9 cellular contexts compared by ENCODE assay signal in the genomic region with DNA sequence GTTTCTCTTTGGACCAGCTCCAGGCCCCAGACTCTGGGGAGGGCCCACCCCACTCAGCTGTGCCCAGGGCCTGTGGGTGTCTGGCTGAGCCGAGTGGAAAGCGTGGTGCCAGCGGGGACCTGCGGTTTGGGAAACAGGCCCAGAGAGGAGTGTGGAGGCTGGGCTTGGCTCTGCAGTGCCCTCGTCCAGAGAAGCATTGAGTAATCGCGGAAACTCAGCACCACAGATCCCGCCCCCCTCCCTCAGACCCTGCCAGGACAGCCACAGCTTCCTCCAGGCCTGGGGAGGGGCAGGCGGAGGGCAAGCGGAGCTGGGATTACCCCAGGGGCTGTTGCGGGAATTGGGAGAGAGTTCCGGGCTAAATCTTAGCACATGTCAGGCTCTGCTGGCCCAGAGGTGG. TPM values are rescaled to one million over a fixed set of nuclear protein-coding genes. Genes with fewer than 3 reads are reported as not detected.
A peak's percentile ranks its signal among the peaks of the same experiment; 100 is the strongest.
DNase-seq lines count a peak whose midpoint lies in the region; ATAC-seq, FAIRE-seq and TF ChIP-seq lines count a peak whose summit lies in the region.
"Had no signal": no experiment of that assay in that cellular context is flagged by ENCODE, and none has a peak within 500 bp of the region (broad histone marks: within the 10 kb centered on the region; RNA-seq: fewer than 3 reads in every experiment).

No MANE protein-coding gene starts in this region.

- peak overlapping the region; percentile 9 for H2AFZ ChIP-seq in ACC112 (ENCODE audit: low read length, unreplicated experiment)
- H2AFZ ChIP-seq in keratinocyte (ENCODE audit: control insufficient read depth, low read length): peak overlapping the region; percentile 30

- no peaks in the 10 kb centered on the region for H3K9me1 ChIP-seq in keratinocyte (ENCODE audit: control insufficient read depth, extremely low read depth, insufficient read depth, low read length)

- no peaks in the 10 kb centered on the region for H3K27me3 Mint-ChIP-seq in stimulated activated naive CD8-positive, alpha-beta T cell treated with anti-CD3 and anti-CD28 coated beads, Interleukin-15, Interleukin-2, amounts not matched to agents 100 ng/mL and 50 ng/mL, for 24 hours
- H3K27me3 Mint-ChIP-seq: activated naive CD4-positive, alpha-beta T cell treated with anti-CD3 and anti-CD28 coated beads, Interleukin-2, amount 50 U/mL, for 24 hours had no signal

- ATAC-seq in GM21390 (IDR thresholded peaks at IDR 0.05; ENCODE audit: unreplicated experiment) (no peak), GM21723 (IDR thresholded peaks at IDR 0.05; ENCODE audit: unreplicated experiment) (no peak)

- H3K4me3 Mint-ChIP-seq in stimulated activated naive CD8-positive, alpha-beta T cell treated with anti-CD3 and anti-CD28 coated beads, Interleukin-15, Interleukin-2, amounts not matched to agents 100 ng/mL and 50 ng/mL, for 24 hours: peak overlapping the region; percentile 7
- H3K4me3 Mint-ChIP-seq: activated naive CD4-positive, alpha-beta T cell treated with anti-CD3 and anti-CD28 coated beads, Interleukin-2, amount 50 U/mL, for 24 hours had no signal

- H3K9me3 Mint-ChIP-seq in stimulated activated naive CD8-positive, alpha-beta T cell treated with anti-CD3 and anti-CD28 coated beads, Interleukin-15, Interleukin-2, amounts not matched to agents 100 ng/mL and 50 ng/mL, for 24 hours: no peaks in the 10 kb centered on the region
- H3K9me3 Mint-ChIP-seq: activated naive CD4-positive, alpha-beta T cell treated with anti-CD3 and anti-CD28 coated beads, Interleukin-2, amount 50 U/mL, for 24 hours had no signal

- in situ Hi-C loops in brain microvascular endothelial cell (cut with HindIII; ENCODE audit: low pct_ligation_motif_present, low sequenced_read_pairs): no loop called here

- DNase-seq in HuH-7 (ENCODE audit: low spot score) (peak; percentile 62), brain microvascular endothelial cell (peak; percentile 52), keratinocyte (ENCODE audit: low read depth, low spot score) (no peak), NCI-H1436 treated with DMSO at 0.1 percent for 48 hours (lab: John Stamatoyannopoulos, UW) (no peak)

- H3K36me3 ChIP-seq in ACC112 (ENCODE audit: insufficient read depth, low read length): no peaks in the 10 kb centered on the region
- no peaks in the 10 kb centered on the region for H3K36me3 ChIP-seq in brain microvascular endothelial cell (replicated peaks)
- peaks cover 0 to 5% of the 10 kb centered on the region in 2 experiments for H3K36me3 ChIP-seq in keratinocyte (ENCODE audit: control insufficient read depth in 2 of 2, extremely low read depth in 1 of 2, insufficient read depth in 2 of 2, low read length in 2 of 2)

- H3K4me3 ChIP-seq in ACC112 (ENCODE audit: low read depth, low read length) (no peak overlapping the region), brain microvascular endothelial cell (ENCODE audit: low read depth, low read length) (no peak overlapping the region), keratinocyte (ENCODE audit: control insufficient read depth in 2 of 3, extremely low read depth in 1 of 3, insufficient read depth in 2 of 3, low read depth in 1 of 3, low read length in 3 of 3) (no peak overlapping the region)

- TF ChIP-seq CTCF in brain microvascular endothelial cell (IDR thresholded peaks at IDR 0.05; ENCODE audit: low read depth, low read length, missing control alignments) (no peak), keratinocyte (optimal IDR thresholded peaks at IDR 0.05 in 1 of 3, IDR thresholded peaks at IDR 0.05 in 1 of 3, conservative IDR thresholded peaks at IDR 0.05 in 1 of 3; ENCODE audit: extremely low read depth in 1 of 3, insufficient read depth in 2 of 3, low read length in 3 of 3) (no peak)

- no peaks in the 10 kb centered on the region for H3K36me3 Mint-ChIP-seq in stimulated activated naive CD8-positive, alpha-beta T cell treated with anti-CD3 and anti-CD28 coated beads, Interleukin-15, Interleukin-2, amounts not matched to agents 100 ng/mL and 50 ng/mL, for 24 hours (ENCODE audit: low read depth)
- H3K36me3 Mint-ChIP-seq: activated naive CD4-positive, alpha-beta T cell treated with anti-CD3 and anti-CD28 coated beads, Interleukin-2, amount 50 U/mL, for 24 hours had no signal

- H3K27ac ChIP-seq in ACC112 (ENCODE audit: low read depth, low read length): peak overlapping the region; percentile 84
- H3K27ac ChIP-seq in brain microvascular endothelial cell: no peak overlapping the region
- H3K27ac ChIP-seq in keratinocyte (ENCODE audit: control insufficient read depth, insufficient read depth, low read length): peak overlapping the region; percentile 54

- H3K4me1 Mint-ChIP-seq in stimulated activated naive CD8-positive, alpha-beta T cell treated with anti-CD3 and anti-CD28 coated beads, Interleukin-15, Interleukin-2, amounts not matched to agents 100 ng/mL and 50 ng/mL, for 24 hours (ENCODE audit: low read depth): peaks cover 13% of the 10 kb centered on the region
- H3K4me1 Mint-ChIP-seq: activated naive CD4-positive, alpha-beta T cell treated with anti-CD3 and anti-CD28 coated beads, Interleukin-2, amount 50 U/mL, for 24 hours had no signal

- H3K79me2 ChIP-seq in ACC112 (ENCODE audit: control insufficient read depth, insufficient read depth, low read length, unreplicated experiment): no peaks in the 10 kb centered on the region
- no peaks in the 10 kb centered on the region for H3K79me2 ChIP-seq in keratinocyte (ENCODE audit: control insufficient read depth, insufficient read depth, low read length)

- FAIRE-seq in keratinocyte (lab: Jason Lieb, UNC): peak; percentile 68

- dilution Hi-C loops in keratinocyte (cut with MboI; ENCODE audit: extremely low pct_ligation_motif_present, low sequenced_read_pairs): no loop called here

- peak overlapping the region; percentile 50 for H3K9ac ChIP-seq in keratinocyte (ENCODE audit: control insufficient read depth, extremely low read depth, insufficient read depth, low read length)

- H3K4me1 ChIP-seq in ACC112 (ENCODE audit: control insufficient read depth, insufficient read depth, low read length, unreplicated experiment) (peaks cover 8% of the 10 kb centered on the region), keratinocyte (ENCODE audit: control insufficient read depth, extremely low read depth, insufficient read depth, low read length) (peaks cover 27% of the 10 kb centered on the region)

- H3K9me3 ChIP-seq in keratinocyte (ENCODE audit: control insufficient read depth, low read depth, low read length): no peaks in the 10 kb centered on the region

- peak overlapping the region; percentile 63 for H3K27ac Mint-ChIP-seq in stimulated activated naive CD8-positive, alpha-beta T cell treated with anti-CD3 and anti-CD28 coated beads, Interleukin-15, Interleukin-2, amounts not matched to agents 100 ng/mL and 50 ng/mL, for 24 hours
- H3K27ac Mint-ChIP-seq: activated naive CD4-positive, alpha-beta T cell treated with anti-CD3 and anti-CD28 coated beads, Interleukin-2, amount 50 U/mL, for 24 hours had no signal

- H3K27me3 ChIP-seq in ACC112 (ENCODE audit: insufficient read depth, low read length) (no peaks in the 10 kb centered on the region), brain microvascular endothelial cell (replicated peaks) (no peaks in the 10 kb centered on the region), keratinocyte (ENCODE audit: control insufficient read depth, extremely low read depth, insufficient read depth, low read length) (no peaks in the 10 kb centered on the region)

- H4K20me1 ChIP-seq in keratinocyte (ENCODE audit: control insufficient read depth, extremely low read depth, insufficient read depth, low read length): no peaks in the 10 kb centered on the region

- peak overlapping the region; percentile 48 for H3K4me2 ChIP-seq in keratinocyte (ENCODE audit: control insufficient read depth, extremely low read depth, insufficient read depth, low read depth, low read length)

RNA-seq across cellular contexts. Expression of gene PITPNA, which starts 14.6 kb away (rescaled TPM):
- 45.2 to 80.0 TPM (median 76.5 TPM) in 3 replicates for polyA plus RNA-seq in keratinocyte
- polyA plus RNA-seq in keratinocyte (2011; ENCODE audit: low read depth): 94.0 TPM
- 71.2 and 85.2 TPM in 2 replicates for polyA plus RNA-seq in keratinocyte (2011; cell fraction: cytosol; rRNA removed)
- 77.1 and 79.8 TPM in 2 replicates for polyA plus RNA-seq in keratinocyte (2011; cell fraction: nucleus; rRNA removed)
- 39.7 and 78.7 TPM in 2 replicates for polyA plus RNA-seq in keratinocyte (2012; ENCODE audit: low replicate concordance)
- polyA minus RNA-seq in keratinocyte: 40.8 to 46.0 TPM (median 41.8 TPM) in 3 replicates
- polyA minus RNA-seq in keratinocyte (2011; cell fraction: cytosol; rRNA and poly(A)+ RNA removed): 38.2 TPM
- polyA minus RNA-seq in keratinocyte (2011; cell fraction: nucleus; rRNA and poly(A)+ RNA removed): 11.8 and 27.9 TPM in 2 replicates

RNA-seq across cellular contexts. Expression of gene SLC43A2, which starts 51.4 kb away (rescaled TPM):
- 12.7 to 17.0 TPM (median 13.9 TPM) in 3 replicates for polyA plus RNA-seq in keratinocyte
- 2.7 TPM for polyA plus RNA-seq in keratinocyte (2011; ENCODE audit: low read depth)
- 7.4 and 11.8 TPM in 2 replicates for polyA plus RNA-seq in keratinocyte (2011; cell fraction: cytosol; rRNA removed)
- 35.3 and 40.2 TPM in 2 replicates for polyA plus RNA-seq in keratinocyte (2011; cell fraction: nucleus; rRNA removed)
- 4.9 and 14.3 TPM in 2 replicates for polyA plus RNA-seq in keratinocyte (2012; ENCODE audit: low replicate concordance)
- polyA minus RNA-seq in keratinocyte: 17.8 to 39.3 TPM (median 26.5 TPM) in 3 replicates
- polyA minus RNA-seq in keratinocyte (2011; cell fraction: cytosol; rRNA and poly(A)+ RNA removed): 37.4 TPM
- 38.0 and 53.4 TPM in 2 replicates for polyA minus RNA-seq in keratinocyte (2011; cell fraction: nucleus; rRNA and poly(A)+ RNA removed)

Comparison
In these comparisons a context has a peak if more than half of its experiments do, and no peak if none do; other contexts are left out.
1. DNase-seq: peak in HuH-7 (single experiment) and brain microvascular endothelial cell (single experiment); none in keratinocyte (single experiment) and NCI-H1436 treated with DMSO at 0.1 percent for 48 hours (single experiment).